ENCODE assay signal across 1 cellular context in the genomic region with DNA sequence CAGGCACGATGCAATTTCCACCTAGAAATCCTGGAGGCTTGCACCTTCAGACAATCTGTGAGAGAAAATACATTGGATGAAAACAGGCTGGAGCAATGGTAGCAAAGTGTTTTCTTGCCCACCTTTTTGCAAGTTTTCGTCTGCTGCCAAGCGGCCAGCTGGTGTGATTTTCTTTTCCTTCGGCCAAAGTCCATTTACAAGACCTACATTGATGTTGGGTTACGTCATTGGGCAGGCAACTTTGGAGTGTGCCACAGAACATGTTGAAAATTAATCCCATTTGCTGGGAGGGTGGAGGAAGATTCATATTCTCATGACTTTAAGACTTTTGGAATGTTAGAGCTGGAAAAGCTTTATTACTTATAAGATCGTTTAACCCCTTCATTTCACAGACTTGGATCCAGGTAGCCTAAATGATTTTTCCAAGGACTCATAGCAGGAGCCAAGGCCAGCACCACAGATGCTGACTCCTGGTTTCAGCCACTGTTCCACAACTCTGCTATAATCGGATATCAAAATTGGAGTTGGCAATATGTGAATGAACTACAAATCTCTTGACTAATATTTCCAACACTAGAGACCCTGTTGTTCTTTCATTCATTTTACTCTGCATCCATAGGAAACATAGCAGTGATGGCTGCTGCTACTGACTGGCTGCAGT.
TF ChIP-seq lines count a peak whose summit lies in the region.

No MANE protein-coding gene starts in this region.

TF ChIP-seq in GM23338, 12 proteins besides CTCF, POLR2A, EP300 and RAD21:
- no peak for TF ChIP-seq CREB1 (CRISPR knock-in tag; IDR thresholded peaks at IDR 0.05; ENCODE audit: low read depth)
